Comparison of ENCODE assay signal across 9 cellular contexts in the genomic region with DNA sequence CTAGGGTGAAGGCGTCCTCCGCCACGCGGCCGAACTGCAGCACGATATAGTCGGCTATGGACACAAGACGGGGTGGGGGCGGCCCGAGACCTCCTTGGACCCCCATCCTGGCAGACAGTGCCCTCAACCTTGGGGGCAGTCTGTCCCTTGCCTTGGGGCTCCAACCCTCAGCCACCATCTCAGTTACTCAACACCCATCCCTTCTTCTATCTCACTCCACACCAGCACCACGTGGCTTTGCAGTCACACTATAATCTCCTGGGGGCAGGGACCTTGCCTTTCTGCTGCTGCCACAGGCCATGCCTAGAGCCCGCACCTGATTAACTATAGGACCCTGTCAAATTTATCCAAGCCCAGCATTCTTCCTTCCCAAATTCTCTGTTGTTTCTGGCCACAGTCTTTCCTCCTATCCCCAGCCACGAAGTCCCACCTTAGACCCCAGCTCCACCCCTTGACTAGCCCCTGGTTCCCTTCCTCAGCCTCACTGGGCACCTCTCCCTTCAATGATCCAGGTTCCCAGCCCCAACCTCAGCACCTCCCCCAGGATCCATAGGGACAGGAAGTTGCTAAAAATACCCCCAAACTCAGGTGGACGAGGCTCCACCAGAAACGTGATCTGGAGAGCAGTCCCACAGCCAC. TPM values are rescaled to one million over a fixed set of nuclear protein-coding genes. Genes with fewer than 3 reads are reported as not detected.
A peak's percentile ranks its signal among the peaks of the same experiment; 100 is the strongest.
DNase-seq lines count a peak whose midpoint lies in the region; ATAC-seq and TF ChIP-seq lines count a peak whose summit lies in the region.
"Had no signal": no experiment of that assay in that cellular context is flagged by ENCODE, and none has a peak within 500 bp of the region (broad histone marks: within the 10 kb centered on the region; RNA-seq: fewer than 3 reads in every experiment).

No MANE protein-coding gene starts in this region.

- 57% methylated on average over 15 of the region's 15 CpGs for WGBS in liver
- 43 to 47% methylated on average over 14 to 15 of the region's 15 CpGs for WGBS in tibial nerve, 2 donors

- no peaks in the 10 kb centered on the region for H3K9me3 Mint-ChIP-seq in activated naive CD4-positive, alpha-beta T cell treated with anti-CD3 and anti-CD28 coated beads, Interleukin-2, amount 10 ng/mL, durations not matched to agents 7 days and 5 days

- no peak for TF ChIP-seq POLR2A in tibial nerve (IDR thresholded peaks at IDR 0.05)

- peaks cover 16% of the 10 kb centered on the region for H3K4me1 Mint-ChIP-seq in activated naive CD4-positive, alpha-beta T cell treated with anti-CD3 and anti-CD28 coated beads, Interleukin-2, amount 10 ng/mL, durations not matched to agents 7 days and 5 days

- DNase-seq in activated naive CD4-positive, alpha-beta T cell treated with anti-CD3 and anti-CD28 coated beads, Interleukin-2, amount 10 ng/mL, durations not matched to agents 7 days and 5 days, result no peak
- DNase-seq in activated naive CD4-positive, alpha-beta T cell (lab: John Stamatoyannopoulos, UW), result no peak
- peak; percentile 27 for DNase-seq in amniotic epithelial cell (ENCODE audit: low read depth)
- no peak for DNase-seq in tibial nerve (ENCODE audit: low spot score in 2 of 2)
- no peak for DNase-seq in NCI-H187 (lab: John Stamatoyannopoulos, UW)

- H3K36me3 ChIP-seq in liver (ENCODE audit: control insufficient read depth in 4 of 4, insufficient read depth in 3 of 4, low read depth in 1 of 4, low read length in 3 of 4) (no peaks in the 10 kb centered on the region), tibial nerve (no peaks in the 10 kb centered on the region)

- peaks cover 83% of the 10 kb centered on the region for H3K27me3 Mint-ChIP-seq in activated naive CD4-positive, alpha-beta T cell treated with anti-CD3 and anti-CD28 coated beads, Interleukin-2, amount 10 ng/mL, durations not matched to agents 7 days and 5 days

- no peak overlapping the region for H3K27ac Mint-ChIP-seq in activated naive CD4-positive, alpha-beta T cell treated with anti-CD3 and anti-CD28 coated beads, Interleukin-2, amount 10 ng/mL, durations not matched to agents 7 days and 5 days

- no peak overlapping the region for H3K9ac ChIP-seq in liver (ENCODE audit: low read depth in 1 of 2, low read length in 2 of 2)

- ATAC-seq in GM18861 (IDR thresholded peaks at IDR 0.05; ENCODE audit: unreplicated experiment) (no peak), HG03439 (IDR thresholded peaks at IDR 0.05; ENCODE audit: unreplicated experiment) (no peak)

- H3K4me3 ChIP-seq in liver (ENCODE audit: low read depth in 1 of 3, low read length in 3 of 3), result peak overlapping the region in 1 of 3 donors; percentile 88
- peak overlapping the region; percentile 53 to 86 (median 72) for H3K4me3 ChIP-seq in tibial nerve

- H3K27me3 ChIP-seq in liver (ENCODE audit: control insufficient read depth in 4 of 4, insufficient read depth in 4 of 4, low read length in 3 of 4), result no peaks in the 10 kb centered on the region
- peaks cover 0 to 19% of the 10 kb centered on the region in 2 donors for H3K27me3 ChIP-seq in tibial nerve

- CTCF ChIA-PET in activated naive CD4-positive, alpha-beta T cell treated with anti-CD3 and anti-CD28 coated beads, Interleukin-2, amount 10 ng/mL, durations not matched to agents 7 days and 5 days (lab: Charles Lee), result interaction anchor here (1.1 to 1.4 kb wide), 3 partner anchors 24 to 156 kb away, joined by 3 to 5 read pairs (median 4); partner anchors contain the start of gene PPARD

- H3K9me3 ChIP-seq in liver (ENCODE audit: control insufficient read depth in 4 of 4, low read length in 3 of 4) (no peaks in the 10 kb centered on the region), tibial nerve (no peaks in the 10 kb centered on the region)

- no peak for TF ChIP-seq CTCF in liver (IDR thresholded peaks at IDR 0.05; ENCODE audit: low read depth, low read length, missing input control)
- no peak for TF ChIP-seq CTCF in tibial nerve (IDR thresholded peaks at IDR 0.05)

- no peaks in the 10 kb centered on the region for H3K36me3 Mint-ChIP-seq in activated naive CD4-positive, alpha-beta T cell treated with anti-CD3 and anti-CD28 coated beads, Interleukin-2, amount 10 ng/mL, durations not matched to agents 7 days and 5 days

- no peak for TF ChIP-seq EP300 in tibial nerve (IDR thresholded peaks at IDR 0.05)

- TF ChIP-seq RAD21 in liver (IDR thresholded peaks at IDR 0.05), result no peak

- peak overlapping the region; percentile 78 for H3K4me3 Mint-ChIP-seq in activated naive CD4-positive, alpha-beta T cell treated with anti-CD3 and anti-CD28 coated beads, Interleukin-2, amount 10 ng/mL, durations not matched to agents 7 days and 5 days

- H3K4me1 ChIP-seq in liver (ENCODE audit: control insufficient read depth in 4 of 4, insufficient read depth in 4 of 4, low read length in 3 of 4), result peaks cover 9 to 24% (median 17%) of the 10 kb centered on the region in 4 donors
- peaks cover 0 to 42% (median 26%) of the 10 kb centered on the region in 4 donors for H3K4me1 ChIP-seq in tibial nerve

- H3K27ac ChIP-seq in liver (ENCODE audit: low read depth in 1 of 2, low read length in 2 of 2) (peak overlapping the region; percentile 22 to 68), tibial nerve (peak overlapping the region in 2 of 4 donors; percentile 93)

TF ChIP-seq in liver, 16 proteins besides CTCF, POLR2A, EP300 and RAD21:
- no peak for TF ChIP-seq RXRA (IDR thresholded peaks at IDR 0.05)
- no peak for TF ChIP-seq SP1 (IDR thresholded peaks at IDR 0.05)
- no peak for TF ChIP-seq YY1 (IDR thresholded peaks at IDR 0.05)
- no peak for TF ChIP-seq MAX (IDR thresholded peaks at IDR 0.05)
- TF ChIP-seq FOXA2 (IDR thresholded peaks at IDR 0.05), result no peak
- no peak for TF ChIP-seq FOXA1 (IDR thresholded peaks at IDR 0.05)
- no peak for TF ChIP-seq ZBTB33 (IDR thresholded peaks at IDR 0.05)
- no peak for TF ChIP-seq HNF4G (IDR thresholded peaks at IDR 0.05)
- no peak for TF ChIP-seq NR2F2 (IDR thresholded peaks at IDR 0.05)
- TF ChIP-seq REST (IDR thresholded peaks at IDR 0.05), result no peak
- TF ChIP-seq, protein P1, sequence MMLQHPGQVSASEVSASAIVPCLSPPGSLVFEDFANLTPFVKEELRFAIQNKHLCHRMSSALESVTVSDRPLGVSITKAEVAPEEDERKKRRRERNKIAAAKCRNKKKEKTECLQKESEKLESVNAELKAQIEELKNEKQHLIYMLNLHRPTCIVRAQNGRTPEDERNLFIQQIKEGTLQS (IDR thresholded peaks at IDR 0.05), result no peak
- TF ChIP-seq JUND (IDR thresholded peaks at IDR 0.05), result no peak
- no peak for TF ChIP-seq HNF4A (conservative IDR thresholded peaks at IDR 0.05)
- no peak for TF ChIP-seq TAF1 (conservative IDR thresholded peaks at IDR 0.05)
- no peak for TF ChIP-seq EGR1 (IDR thresholded peaks at IDR 0.05; ENCODE audit: low read depth in 2 of 2)
- no peak for TF ChIP-seq GABPA (IDR thresholded peaks at IDR 0.05 in 1 of 2, conservative IDR thresholded peaks at IDR 0.05 in 1 of 2)

RNA-seq across cellular contexts. Expression of gene TEAD3, which starts 1.6 kb away (rescaled TPM):
- total RNA-seq in liver, result 1 to 10 TPM; 1.9 to 5.8 TPM
- 1 to 10 TPM; 3.3 to 6.8 TPM for polyA plus RNA-seq in liver
- 10 to 100 TPM in 3 of 4 donors, 1 to 10 TPM in 1; 9.8 to 20.1 (median 13.6) TPM for total RNA-seq in tibial nerve

RNA-seq across cellular contexts. Expression of gene TULP1, which starts 14.2 kb away (rescaled TPM):
- total RNA-seq in liver (not detected), tibial nerve (under 1 TPM in 1 of 4 donors, not detected in 3; 0.60 TPM)
- not detected for polyA plus RNA-seq in liver
- total RNA-seq: SK-MEL-5 had no signal

RNA-seq across cellular contexts. Expression of gene RPL10A, which starts 30.3 kb away (rescaled TPM):
- total RNA-seq in liver (1,000 to 10,000 TPM in 1 of 2 donors, 100 to 1,000 TPM in 1; 363 to 1,235 TPM), tibial nerve (1,000 to 10,000 TPM in 3 of 4 donors, 100 to 1,000 TPM in 1; 952 to 1,436 (median 1,121) TPM)
- 100 to 1,000 TPM; 213 to 694 TPM for polyA plus RNA-seq in liver

RNA-seq across cellular contexts. Expression of gene FANCE, which starts 46.4 kb away (rescaled TPM):
- total RNA-seq in liver, result 1 to 10 TPM in 1 of 2 donors, under 1 TPM in 1; 0.84 to 4.2 TPM
- polyA plus RNA-seq in liver, result under 1 TPM; 0.11 to 0.74 TPM
- total RNA-seq in tibial nerve, result 1 to 10 TPM; 8.1 to 9.6 (median 8.4) TPM
